14 cellular contexts compared by ENCODE assay signal in genomic region chr2:215839309-215839708, GRCh38.
"Had no signal": no experiment of that assay in that cellular context is flagged by ENCODE, and none has a peak within 500 bp of the region (broad histone marks: within the 10 kb centered on the region; RNA-seq: fewer than 3 reads in every experiment).

No MANE protein-coding gene starts in this region.

- H3K4me3 ChIP-seq: dorsolateral prefrontal cortex, pancreas, uterus had no signal

- H3K27ac ChIP-seq: dorsolateral prefrontal cortex, pancreas, uterus had no signal

- H3K27me3 ChIP-seq: dorsolateral prefrontal cortex, pancreas, uterus had no signal

- H3K36me3 Mint-ChIP-seq: activated naive CD8-positive, alpha-beta T cell; brain; memory B cell had no signal

- H3K9me3 ChIP-seq: pancreas, uterus had no signal

- H3K9me3 Mint-ChIP-seq: activated T-cell treated with anti-CD3 and anti-CD28 coated beads, Interleukin-2, amount 50 U/mL, for 4 hours; brain; memory B cell; neural crest cell had no signal

- H3K36me3 ChIP-seq: pancreas, uterus had no signal

- ATAC-seq: activated T-cell treated with anti-CD3 and anti-CD28 coated beads, Interleukin-2, amount 50 U/mL, for 4 hours; esophagus mucosa; left colon; pancreas; T-helper 17 cell had no signal

- H3K4me1 Mint-ChIP-seq: T-helper 17 cell had no signal

- H3K4me1 ChIP-seq: pancreas, uterus had no signal

- H3K4me3 Mint-ChIP-seq: activated naive CD8-positive, alpha-beta T cell; activated T-cell treated with anti-CD3 and anti-CD28 coated beads, Interleukin-2, amount 50 U/mL, for 4 hours; brain; memory B cell; neural crest cell; T-helper 17 cell had no signal

- H3K27me3 Mint-ChIP-seq: brain had no signal

- H3K27ac Mint-ChIP-seq: activated naive CD8-positive, alpha-beta T cell; memory B cell; T-helper 17 cell had no signal

- DNase-seq: activated CD4-positive, alpha-beta T cell treated with anti-CD3 and anti-CD28 coated beads, Interleukin-2, amount 50 U/mL, for 4 hours; activated gamma-delta T cell; activated T-cell treated with anti-CD3 and anti-CD28 coated beads, Interleukin-2, amount 50 U/mL, for 4 hours; amygdala; dorsolateral prefrontal cortex; left colon; pancreas; T-helper 17 cell; uterus had no signal
